In genomic region chr19:49590071-49590970, GRCh38 we compare ENCODE assay signal across 8 cellular contexts. TPM values are rescaled to one million over a fixed set of nuclear protein-coding genes. Genes with fewer than 3 reads are reported as not detected.
DNase-seq lines count a peak whose midpoint lies in the region; ATAC-seq, FAIRE-seq and TF ChIP-seq lines count a peak whose summit lies in the region.

No MANE protein-coding gene starts in this region.

- H3K27me3 Mint-ChIP-seq in activated T-helper 1 cell treated with anti-CD3 and anti-CD28 coated beads, Interleukin-12 subunit alpha, Interleukin-12 subunit beta, Interleukin-2, Interleukin-4 antibody, amounts not matched to agents 30 ng/mL and 10 ng/mL and 1 ng/mL, durations not matched to agents 14 hours and 24 hours and 36 hours (ENCODE audit: insufficient read depth), result peaks cover 10% of the 10 kb centered on the region
- H3K27me3 Mint-ChIP-seq in naive B cell, result no peaks in the 10 kb centered on the region

- peak overlapping the region; percentile 88 for H3K4me3 Mint-ChIP-seq in activated T-helper 1 cell treated with anti-CD3 and anti-CD28 coated beads, Interleukin-12 subunit alpha, Interleukin-12 subunit beta, Interleukin-2, Interleukin-4 antibody, amounts not matched to agents 30 ng/mL and 10 ng/mL and 1 ng/mL, durations not matched to agents 14 hours and 24 hours and 36 hours
- H3K4me3 Mint-ChIP-seq in naive B cell, result peak overlapping the region; percentile 80 to 98 (median 94)
- peak overlapping the region; percentile 88 for H3K4me3 Mint-ChIP-seq in stimulated activated effector memory CD8-positive, alpha-beta T cell treated with anti-CD3 and anti-CD28 coated beads, Interleukin-12 subunit alpha, Interleukin-12 subunit beta, amount 100 ng/mL, for 72 hours

- H3K9me3 Mint-ChIP-seq in activated T-helper 1 cell treated with anti-CD3 and anti-CD28 coated beads, Interleukin-12 subunit alpha, Interleukin-12 subunit beta, Interleukin-2, Interleukin-4 antibody, amounts not matched to agents 30 ng/mL and 10 ng/mL and 1 ng/mL, durations not matched to agents 14 hours and 24 hours and 36 hours, result no peaks in the 10 kb centered on the region
- H3K9me3 Mint-ChIP-seq in naive B cell, result no peaks in the 10 kb centered on the region
- no peaks in the 10 kb centered on the region for H3K9me3 Mint-ChIP-seq in stimulated activated effector memory CD8-positive, alpha-beta T cell treated with anti-CD3 and anti-CD28 coated beads, Interleukin-12 subunit alpha, Interleukin-12 subunit beta, amount 100 ng/mL, for 72 hours

- no peaks in the 10 kb centered on the region for H4K20me1 ChIP-seq in KMS-11 (ENCODE audit: insufficient read depth)

- no peak for TF ChIP-seq CTCF in KMS-11 (conservative IDR thresholded peaks at IDR 0.05; ENCODE audit: low read depth, low read length)

- DNase-seq in DMS153 treated with DMSO at 0.1 percent for 48 hours (lab: John Stamatoyannopoulos, UW; ENCODE audit: unreplicated experiment), result peak; percentile 93
- peak; percentile 93 for DNase-seq in RCC 7860 (ENCODE audit: low spot score)
- peak; percentile 93 for DNase-seq in activated T-helper 1 cell treated with anti-CD3 and anti-CD28 coated beads, Interleukin-12 subunit alpha, Interleukin-12 subunit beta, Interleukin-2, Interleukin-4 antibody, amounts not matched to agents 30 ng/mL and 10 ng/mL and 1 ng/mL, durations not matched to agents 14 hours and 24 hours and 36 hours (ENCODE audit: low spot score)
- peak; percentile 94 for DNase-seq in fibroblast of gingiva (ENCODE audit: low read depth)
- peak; percentile 96 for DNase-seq in naive B cell
- peak; percentile 89 to 97 for DNase-seq in stimulated activated effector memory CD8-positive, alpha-beta T cell treated with anti-CD3 and anti-CD28 coated beads, Interleukin-12 subunit alpha, Interleukin-12 subunit beta, amount 100 ng/mL, for 72 hours (ENCODE audit: low spot score in 2 of 2)

- peak; percentile 77 for FAIRE-seq in RCC 7860 (lab: Jason Lieb, UNC)

- H3K79me2 ChIP-seq in KMS-11 (ENCODE audit: insufficient read depth, low read depth), result peaks cover 18% of the 10 kb centered on the region; the same call in 1 of the 2 replicates

- ATAC-seq in GM21529 (IDR thresholded peaks at IDR 0.05; ENCODE audit: unreplicated experiment) (peak; percentile 71), naive B cell (ENCODE audit: low read depth in 2 of 2) (peak; percentile 78)
- ATAC-seq in stimulated activated effector memory CD8-positive, alpha-beta T cell treated with anti-CD3 and anti-CD28 coated beads, Interleukin-12 subunit alpha, Interleukin-12 subunit beta, amount 100 ng/mL, for 72 hours, result peak; percentile 86

- peak overlapping the region; percentile 84 for H3K9ac ChIP-seq in KMS-11

- peak overlapping the region; percentile 73 for H3K27ac ChIP-seq in KMS-11

- H2AFZ ChIP-seq in KMS-11 (ENCODE audit: low read depth), result peak overlapping the region; percentile 49

- H3K27me3 ChIP-seq in KMS-11 (ENCODE audit: insufficient read depth, low read depth), result no peaks in the 10 kb centered on the region

- H3K4me1 Mint-ChIP-seq in activated T-helper 1 cell treated with anti-CD3 and anti-CD28 coated beads, Interleukin-12 subunit alpha, Interleukin-12 subunit beta, Interleukin-2, Interleukin-4 antibody, amounts not matched to agents 30 ng/mL and 10 ng/mL and 1 ng/mL, durations not matched to agents 14 hours and 24 hours and 36 hours (ENCODE audit: low read depth), result peaks cover 40% of the 10 kb centered on the region
- peaks cover 26 to 39% (median 38%) of the 10 kb centered on the region in 3 donors for H3K4me1 Mint-ChIP-seq in naive B cell
- H3K4me1 Mint-ChIP-seq in stimulated activated effector memory CD8-positive, alpha-beta T cell treated with anti-CD3 and anti-CD28 coated beads, Interleukin-12 subunit alpha, Interleukin-12 subunit beta, amount 100 ng/mL, for 72 hours, result peaks cover 51% of the 10 kb centered on the region

- H3K27ac Mint-ChIP-seq in activated T-helper 1 cell treated with anti-CD3 and anti-CD28 coated beads, Interleukin-12 subunit alpha, Interleukin-12 subunit beta, Interleukin-2, Interleukin-4 antibody, amounts not matched to agents 30 ng/mL and 10 ng/mL and 1 ng/mL, durations not matched to agents 14 hours and 24 hours and 36 hours, result peak overlapping the region; percentile 84
- peak overlapping the region; percentile 85 to 98 (median 97) for H3K27ac Mint-ChIP-seq in naive B cell
- H3K27ac Mint-ChIP-seq in stimulated activated effector memory CD8-positive, alpha-beta T cell treated with anti-CD3 and anti-CD28 coated beads, Interleukin-12 subunit alpha, Interleukin-12 subunit beta, amount 100 ng/mL, for 72 hours, result peak overlapping the region; percentile 89

- H3K4me3 ChIP-seq in KMS-11 (IDR thresholded peaks at IDR 0.05; ENCODE audit: insufficient read depth, low read depth, low read length), result no peak overlapping the region

- intact Hi-C loops in activated T-helper 1 cell treated with anti-CD3 and anti-CD28 coated beads, Interleukin-12 subunit alpha, Interleukin-12 subunit beta, Interleukin-2, Interleukin-4 antibody, amounts not matched to agents 30 ng/mL and 10 ng/mL and 1 ng/mL, durations not matched to agents 14 hours and 24 hours and 36 hours (cut with micrococcal nuclease), result loop anchor here (1.0 to 10.0 kb wide), 8 partner anchors 10 to 472 kb away; partner anchors contain the start of genes C19orf73, FUZ, MED25 and NOSIP

- H3K36me3 Mint-ChIP-seq in activated T-helper 1 cell treated with anti-CD3 and anti-CD28 coated beads, Interleukin-12 subunit alpha, Interleukin-12 subunit beta, Interleukin-2, Interleukin-4 antibody, amounts not matched to agents 30 ng/mL and 10 ng/mL and 1 ng/mL, durations not matched to agents 14 hours and 24 hours and 36 hours (ENCODE audit: low read depth), result peaks cover 14% of the 10 kb centered on the region
- H3K36me3 Mint-ChIP-seq in naive B cell, result peaks cover 0 to 15% of the 10 kb centered on the region in 2 donors
- H3K36me3 Mint-ChIP-seq in stimulated activated effector memory CD8-positive, alpha-beta T cell treated with anti-CD3 and anti-CD28 coated beads, Interleukin-12 subunit alpha, Interleukin-12 subunit beta, amount 100 ng/mL, for 72 hours, result peaks cover 45% of the 10 kb centered on the region

- no peaks in the 10 kb centered on the region for H3K36me3 ChIP-seq in KMS-11 (ENCODE audit: insufficient read depth)

- H3K4me1 ChIP-seq in KMS-11 (ENCODE audit: low read depth, poor library complexity, severe bottlenecking), result peaks cover 32% of the 10 kb centered on the region

- H3K4me2 ChIP-seq in KMS-11, result peak overlapping the region; percentile 93

RNA-seq across cellular contexts. Expression of gene PRR12, which starts 0.7 kb away (rescaled TPM):
- total RNA-seq in activated T-helper 1 cell treated with anti-CD3 and anti-CD28 coated beads, Interleukin-12 subunit alpha, Interleukin-12 subunit beta, Interleukin-2, Interleukin-4 antibody, amounts not matched to agents 30 ng/mL and 10 ng/mL and 1 ng/mL, durations not matched to agents 14 hours and 24 hours and 36 hours, result 32.3 and 34.2 TPM in 2 replicates
- under 1 TPM; 0.09 to 0.77 (median 0.29) TPM for polyA plus RNA-seq in naive B cell (ENCODE audit: low read depth in 6 of 6)

RNA-seq across cellular contexts. Expression of gene PRRG2, which starts 9.2 kb away (rescaled TPM):
- 0.59 and 1.2 TPM in 2 replicates for total RNA-seq in activated T-helper 1 cell treated with anti-CD3 and anti-CD28 coated beads, Interleukin-12 subunit alpha, Interleukin-12 subunit beta, Interleukin-2, Interleukin-4 antibody, amounts not matched to agents 30 ng/mL and 10 ng/mL and 1 ng/mL, durations not matched to agents 14 hours and 24 hours and 36 hours
- polyA plus RNA-seq in naive B cell (ENCODE audit: low read depth in 6 of 6), result under 1 TPM in 5 of 6 donors, not detected in 1; 0.20 to 0.79 (median 0.62) TPM

RNA-seq across cellular contexts. Expression of gene NOSIP, which starts 10.0 kb away (rescaled TPM):
- total RNA-seq in activated T-helper 1 cell treated with anti-CD3 and anti-CD28 coated beads, Interleukin-12 subunit alpha, Interleukin-12 subunit beta, Interleukin-2, Interleukin-4 antibody, amounts not matched to agents 30 ng/mL and 10 ng/mL and 1 ng/mL, durations not matched to agents 14 hours and 24 hours and 36 hours, result 72.1 and 77.5 TPM in 2 replicates
- polyA plus RNA-seq in naive B cell (ENCODE audit: low read depth in 6 of 6), result 100 to 1,000 TPM in 5 of 6 donors, 10 to 100 TPM in 1; 89.5 to 136 (median 113) TPM

RNA-seq across cellular contexts. Expression of gene RRAS, which starts 49.6 kb away (rescaled TPM):
- 4.4 and 4.7 TPM in 2 replicates for total RNA-seq in activated T-helper 1 cell treated with anti-CD3 and anti-CD28 coated beads, Interleukin-12 subunit alpha, Interleukin-12 subunit beta, Interleukin-2, Interleukin-4 antibody, amounts not matched to agents 30 ng/mL and 10 ng/mL and 1 ng/mL, durations not matched to agents 14 hours and 24 hours and 36 hours
- 10 to 100 TPM; 16.6 to 24.9 (median 19.9) TPM for polyA plus RNA-seq in naive B cell (ENCODE audit: low read depth in 6 of 6)

RNA-seq across cellular contexts. Expression of gene SCAF1, which starts 51.7 kb away (rescaled TPM):
- 75.4 and 79.7 TPM in 2 replicates for total RNA-seq in activated T-helper 1 cell treated with anti-CD3 and anti-CD28 coated beads, Interleukin-12 subunit alpha, Interleukin-12 subunit beta, Interleukin-2, Interleukin-4 antibody, amounts not matched to agents 30 ng/mL and 10 ng/mL and 1 ng/mL, durations not matched to agents 14 hours and 24 hours and 36 hours
- 1 to 10 TPM in 3 of 6 donors, under 1 TPM in 2, not detected in 1; 0.84 to 2.9 (median 1.1) TPM for polyA plus RNA-seq in naive B cell (ENCODE audit: low read depth in 6 of 6)
